8 cellular contexts compared by ENCODE assay signal in the genomic region with DNA sequence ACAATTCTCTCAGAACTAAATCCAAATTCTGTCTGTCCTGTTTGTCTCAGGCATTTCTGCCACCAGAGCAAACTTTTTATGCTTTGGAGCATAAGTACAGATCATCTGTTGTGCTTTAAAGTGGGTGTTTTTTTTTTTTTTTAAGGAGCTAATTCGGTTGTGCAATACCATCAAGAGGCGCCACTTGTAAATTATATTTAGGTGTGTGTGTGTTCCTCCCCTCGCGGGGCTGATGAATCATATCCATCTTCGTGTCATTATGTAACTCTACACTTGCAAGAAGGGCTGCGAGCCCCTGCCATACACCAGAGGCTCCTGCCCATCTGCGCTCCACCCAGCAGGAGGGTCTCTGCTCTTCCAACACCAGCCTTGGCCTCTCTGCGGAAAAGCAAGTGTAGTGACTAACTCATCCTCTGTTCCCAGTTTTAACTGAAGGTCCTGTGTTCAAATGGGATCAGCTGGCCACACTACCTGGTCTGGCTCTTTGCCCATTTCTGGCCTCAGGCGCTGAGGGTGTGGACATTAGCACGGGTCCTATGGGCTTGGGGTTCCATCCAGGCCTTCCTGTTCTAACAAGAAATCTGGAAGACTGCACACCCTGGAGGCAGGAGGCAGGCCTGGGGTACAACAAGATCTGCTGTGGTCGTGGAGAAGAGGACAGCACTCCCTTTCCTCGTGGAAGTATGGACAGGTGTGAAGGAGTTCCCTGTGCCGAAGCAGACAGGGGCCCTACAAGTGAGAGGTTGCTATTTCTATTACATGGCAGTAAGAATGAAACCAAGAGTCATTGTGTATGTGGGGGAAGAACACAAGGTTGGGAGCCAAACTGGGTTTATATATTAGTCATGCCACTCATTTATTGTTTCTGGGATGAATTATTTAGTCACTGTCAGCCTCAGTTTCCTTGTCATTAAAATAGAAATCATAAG.
DNase-seq lines count a peak whose midpoint lies in the region; ATAC-seq, FAIRE-seq and TF ChIP-seq lines count a peak whose summit lies in the region.

No MANE protein-coding gene starts in this region.

- no peaks in the 10 kb centered on the region for H4K20me1 ChIP-seq in keratinocyte (ENCODE audit: control insufficient read depth, extremely low read depth, insufficient read depth, low read length)

- dilution Hi-C loops in keratinocyte (cut with MboI; ENCODE audit: extremely low pct_ligation_motif_present, low sequenced_read_pairs), result no loop called here

- H3K9ac ChIP-seq in SK-N-MC (ENCODE audit: insufficient read length), result no peak overlapping the region
- peak overlapping the region; percentile 65 for H3K9ac ChIP-seq in keratinocyte (ENCODE audit: control insufficient read depth, extremely low read depth, insufficient read depth, low read length)

- no peaks in the 10 kb centered on the region for H3K79me2 ChIP-seq in keratinocyte (ENCODE audit: control insufficient read depth, insufficient read depth, low read length)

- peaks cover 41% of the 10 kb centered on the region for H3K4me1 ChIP-seq in keratinocyte (ENCODE audit: control insufficient read depth, extremely low read depth, insufficient read depth, low read length)

- H3K36me3 ChIP-seq in GM06990 (ENCODE audit: control insufficient read depth, insufficient read depth, low read length) (no peaks in the 10 kb centered on the region), SK-N-MC (ENCODE audit: insufficient read depth, low read length) (no peaks in the 10 kb centered on the region), keratinocyte (ENCODE audit: control insufficient read depth in 2 of 2, extremely low read depth in 1 of 2, insufficient read depth in 2 of 2, low read length in 2 of 2) (no peaks in the 10 kb centered on the region)

- FAIRE-seq in keratinocyte (lab: Jason Lieb, UNC), result peak; percentile 74

- DNase-seq in GM06990 (ENCODE audit: extremely low read depth, insufficient read length) (peak; percentile 56), SK-N-MC (ENCODE audit: low read depth, low spot score) (no peak), keratinocyte (ENCODE audit: low read depth, low spot score) (peak; percentile 85), OCI-M1 (lab: John Stamatoyannopoulos, UW) (no peak), NCI-H1105 (lab: John Stamatoyannopoulos, UW) (no peak), NCI-H774 (lab: John Stamatoyannopoulos, UW) (no peak)

- H3K9me1 ChIP-seq in keratinocyte (ENCODE audit: control insufficient read depth, extremely low read depth, insufficient read depth, low read length), result no peaks in the 10 kb centered on the region

- peak overlapping the region; percentile 83 for H3K4me2 ChIP-seq in keratinocyte (ENCODE audit: control insufficient read depth, extremely low read depth, insufficient read depth, low read depth, low read length)

- H3K9me3 ChIP-seq in SK-N-MC (ENCODE audit: low read depth, low read length) (no peaks in the 10 kb centered on the region), keratinocyte (ENCODE audit: control insufficient read depth, low read depth, low read length) (no peaks in the 10 kb centered on the region)

- no peaks in the 10 kb centered on the region for H3K27me3 ChIP-seq in GM06990 (replicated peaks; ENCODE audit: control insufficient read depth, insufficient read depth, low read length)
- no peaks in the 10 kb centered on the region for H3K27me3 ChIP-seq in keratinocyte (ENCODE audit: control insufficient read depth, extremely low read depth, insufficient read depth, low read length)

- H3K27ac ChIP-seq in SK-N-MC, result peak overlapping the region; percentile 84
- H3K27ac ChIP-seq in keratinocyte (ENCODE audit: control insufficient read depth, insufficient read depth, low read length), result peak overlapping the region; percentile 84

- no peak for TF ChIP-seq CTCF in GM06990 (IDR thresholded peaks at IDR 0.05; ENCODE audit: insufficient read depth, low read length, poor library complexity, severe bottlenecking)
- no peak for TF ChIP-seq CTCF in keratinocyte (optimal IDR thresholded peaks at IDR 0.05 in 1 of 3, IDR thresholded peaks at IDR 0.05 in 1 of 3, conservative IDR thresholded peaks at IDR 0.05 in 1 of 3; ENCODE audit: extremely low read depth in 1 of 3, insufficient read depth in 2 of 3, low read length in 3 of 3)

- ATAC-seq in GM19395 (IDR thresholded peaks at IDR 0.05; ENCODE audit: unreplicated experiment) (peak; percentile 93), HG03159 (IDR thresholded peaks at IDR 0.05; ENCODE audit: unreplicated experiment) (peak; percentile 92)

- H3K4me3 ChIP-seq in GM06990 (replicated peaks; ENCODE audit: low read depth, low read length), result peak overlapping the region; percentile 6; the same call in 1 of the 2 replicates
- H3K4me3 ChIP-seq in SK-N-MC, result peak overlapping the region; percentile 69
- peak overlapping the region in 2 of 3 experiments; percentile 11 to 38 for H3K4me3 ChIP-seq in keratinocyte (ENCODE audit: control insufficient read depth in 2 of 3, extremely low read depth in 1 of 3, insufficient read depth in 2 of 3, low read depth in 1 of 3, low read length in 3 of 3)

- H2AFZ ChIP-seq in keratinocyte (ENCODE audit: control insufficient read depth, low read length), result peak overlapping the region; percentile 21

Comparison
In these comparisons a context has a peak if more than half of its experiments do, and no peak if none do; other contexts are left out.
1. DNase-seq: peak in GM06990 (single experiment) and keratinocyte (single experiment); none in SK-N-MC (single experiment), OCI-M1 (single experiment), NCI-H1105 (single experiment) and NCI-H774 (single experiment).
2. H3K4me3 ChIP-seq: peak in every context shown above with its lines; median percentile 69 in SK-N-MC; 24 in keratinocyte; 6 in GM06990.